Comparison of ENCODE assay signal across 18 cellular contexts in genomic region chr7:3670898-3671297, GRCh38.
A peak's percentile ranks its signal among the peaks of the same experiment; 100 is the strongest.
DNase-seq lines count a peak whose midpoint lies in the region; TF ChIP-seq lines count a peak whose summit lies in the region.
"Had no signal": no experiment of that assay in that cellular context is flagged by ENCODE, and none has a peak within 500 bp of the region (broad histone marks: within the 10 kb centered on the region; RNA-seq: fewer than 3 reads in every experiment).

No MANE protein-coding gene starts in this region.

- intact Hi-C loops in activated naive CD4-positive, alpha-beta T cell treated with anti-CD3 and anti-CD28 coated beads for 36 hours (cut with micrococcal nuclease), result loop anchor here (5.0 to 10.0 kb wide), 3 partner anchors 174 to 804 kb away; no protein-coding TSS in a partner anchor

- WGBS in smooth muscle cell (ENCODE audit: low lambda C conversion rate), result 46% methylated on average over 4 of the region's 4 CpGs

- H3K27me3 ChIP-seq in smooth muscle cell (ENCODE audit: low read depth), result no peaks in the 10 kb centered on the region
- H3K27me3 ChIP-seq: SJCRH30 had no signal

- H3K27ac ChIP-seq in smooth muscle cell (ENCODE audit: low read depth), result peak overlapping the region; percentile 18
- H3K27ac ChIP-seq: A549, HL-60, SJCRH30 had no signal

- H3K27me3 Mint-ChIP-seq in activated naive CD4-positive, alpha-beta T cell treated with anti-CD3 and anti-CD28 coated beads for 36 hours (ENCODE audit: low read depth), result no peaks in the 10 kb centered on the region
- H3K27me3 Mint-ChIP-seq: CD4-positive, alpha-beta T cell had no signal

- H3K4me3 ChIP-seq in cardiac fibroblast (replicated peaks in 1 of 2; ENCODE audit: low read depth in 2 of 2, low read length in 2 of 2) (no peak overlapping the region), smooth muscle cell (no peak overlapping the region)
- H3K4me3 ChIP-seq: A549, GM12878, K562, SJCRH30 had no signal

- peak; percentile 46 for DNase-seq in activated naive CD4-positive, alpha-beta T cell treated with anti-CD3 and anti-CD28 coated beads for 36 hours
- DNase-seq in activated naive CD4-positive, alpha-beta T cell treated with anti-CD3 and anti-CD28 coated beads, Interleukin-2, amount 50 U/mL, for 16 hours, result no peak
- DNase-seq in NOMO-1 treated with dmso at 0.1 percent for 144 hours (lab: John Stamatoyannopoulos, UW; ENCODE audit: unreplicated experiment), result peak; percentile 63
- peak; percentile 6 to 63 for DNase-seq in cardiac fibroblast (ENCODE audit: low read depth in 2 of 2)
- DNase-seq in smooth muscle cell (lab: John Stamatoyannopoulos, UW; ENCODE audit: unreplicated experiment), result no peak
- DNase-seq in HuH-7 (ENCODE audit: low spot score), result no peak
- DNase-seq in cerebellar nuclear complex (lab: John Stamatoyannopoulos, UW), result no peak
- no peak for DNase-seq in occipital lobe (lab: John Stamatoyannopoulos, UW)
- DNase-seq: Calu3; CD4-positive, alpha-beta T cell; NCI-H187 treated with DMSO at 0.1 percent for 48 hours; NCI-H446; RPMI8226; SJCRH30 had no signal

- H3K79me2 ChIP-seq in smooth muscle cell (ENCODE audit: low read depth), result no peaks in the 10 kb centered on the region

- H3K9me3 Mint-ChIP-seq in activated naive CD4-positive, alpha-beta T cell treated with anti-CD3 and anti-CD28 coated beads for 36 hours, result no peaks in the 10 kb centered on the region
- H3K9me3 Mint-ChIP-seq: CD4-positive, alpha-beta T cell had no signal

- CTCF ChIA-PET in activated naive CD4-positive, alpha-beta T cell treated with anti-CD3 and anti-CD28 coated beads for 36 hours (lab: Charles Lee), result interaction anchor here (0.8 to 1.5 kb wide), 4 partner anchors 13 to 805 kb away, joined by 3 to 4 read pairs (median 3); no protein-coding TSS in a partner anchor

- no peaks in the 10 kb centered on the region for H3K4me1 ChIP-seq in smooth muscle cell (ENCODE audit: low read depth)
- H3K4me1 ChIP-seq: A549, SJCRH30 had no signal

- H3F3A ChIP-seq in smooth muscle cell (ENCODE audit: low read depth), result no peaks in the 10 kb centered on the region

- H3K36me3 ChIP-seq in smooth muscle cell (ENCODE audit: low read depth), result no peaks in the 10 kb centered on the region
- H3K36me3 ChIP-seq: SJCRH30 had no signal

- H3K27ac Mint-ChIP-seq in activated naive CD4-positive, alpha-beta T cell treated with anti-CD3 and anti-CD28 coated beads for 36 hours, result no peak overlapping the region
- H3K27ac Mint-ChIP-seq: CD4-positive, alpha-beta T cell had no signal

- peak overlapping the region; percentile 56 for H2AFZ ChIP-seq in smooth muscle cell (ENCODE audit: low read depth)

- TF ChIP-seq CTCF in cardiac fibroblast (IDR thresholded peaks at IDR 0.05; ENCODE audit: low read depth, low read length), result no peak
- TF ChIP-seq CTCF in smooth muscle cell (IDR thresholded peaks at IDR 0.05; ENCODE audit: borderline replicate concordance, insufficient read depth, poor library complexity, severe bottlenecking), result no peak

- H4K20me1 ChIP-seq in smooth muscle cell (ENCODE audit: low read depth), result no peaks in the 10 kb centered on the region

- H3K36me3 Mint-ChIP-seq in activated naive CD4-positive, alpha-beta T cell treated with anti-CD3 and anti-CD28 coated beads for 36 hours (ENCODE audit: low read depth), result no peaks in the 10 kb centered on the region

- no peak overlapping the region for H3K4me2 ChIP-seq in smooth muscle cell
- H3K4me2 ChIP-seq: A549 had no signal

- no peaks in the 10 kb centered on the region for H3K9me3 ChIP-seq in smooth muscle cell (replicated peaks; ENCODE audit: low read depth)
- H3K9me3 ChIP-seq: A549, SJCRH30 had no signal

- H3K4me1 Mint-ChIP-seq in activated naive CD4-positive, alpha-beta T cell treated with anti-CD3 and anti-CD28 coated beads for 36 hours (ENCODE audit: low read depth), result no peaks in the 10 kb centered on the region

- H3K9ac ChIP-seq in smooth muscle cell (ENCODE audit: low read depth), result no peak overlapping the region

- no peak overlapping the region for H3K4me3 Mint-ChIP-seq in activated naive CD4-positive, alpha-beta T cell treated with anti-CD3 and anti-CD28 coated beads for 36 hours
- H3K4me3 Mint-ChIP-seq: CD4-positive, alpha-beta T cell had no signal

Comparison
In these comparisons a context has a peak if more than half of its experiments do, and no peak if none do; other contexts are left out.
1. DNase-seq: peak in activated naive CD4-positive, alpha-beta T cell treated with anti-CD3 and anti-CD28 coated beads for 36 hours (single experiment), NOMO-1 treated with dmso at 0.1 percent for 144 hours (single experiment) and cardiac fibroblast (2 of 2); none in activated naive CD4-positive, alpha-beta T cell treated with anti-CD3 and anti-CD28 coated beads, Interleukin-2, amount 50 U/mL, for 16 hours (single experiment), smooth muscle cell (single experiment), HuH-7 (single experiment), cerebellar nuclear complex (0 of 2) and occipital lobe (single experiment).